ENCODE assay signal across 8 cellular contexts in genomic region chr2:219530048-219530963, GRCh38. TPM values are rescaled to one million over a fixed set of nuclear protein-coding genes. Genes with fewer than 3 reads are reported as not detected.
DNase-seq lines count a peak whose midpoint lies in the region; ATAC-seq and TF ChIP-seq lines count a peak whose summit lies in the region.

No MANE protein-coding gene starts in this region.

- no peaks in the 10 kb centered on the region for H3K9me2 ChIP-seq in GM23338 (ENCODE audit: insufficient read depth)
- no peaks in the 10 kb centered on the region for H3K9me2 ChIP-seq in Karpas-422 (replicated peaks; ENCODE audit: insufficient read depth, low read length)

- H3K27me3 Mint-ChIP-seq in GM23338 (ENCODE audit: insufficient read depth, low read depth, poor library complexity), result peaks cover 46% of the 10 kb centered on the region
- peaks cover 62% of the 10 kb centered on the region for H3K27me3 Mint-ChIP-seq in activated T-helper 17 cell treated with anti-CD3 and anti-CD28 coated beads, Interleukin-2, amount 50 U/mL, for 72 hours

- no peaks in the 10 kb centered on the region for H3K79me2 ChIP-seq in GM23338 (replicated peaks; ENCODE audit: insufficient read depth)
- no peaks in the 10 kb centered on the region for H3K79me2 ChIP-seq in Karpas-422 (ENCODE audit: low read length)

- peak overlapping the region; percentile 60 for H3K4me3 Mint-ChIP-seq in GM23338
- H3K4me3 Mint-ChIP-seq in activated T-helper 17 cell treated with anti-CD3 and anti-CD28 coated beads, Interleukin-2, amount 50 U/mL, for 72 hours, result no peak overlapping the region

- no peaks in the 10 kb centered on the region for H3K9me3 Mint-ChIP-seq in GM23338
- H3K9me3 Mint-ChIP-seq in activated T-helper 17 cell treated with anti-CD3 and anti-CD28 coated beads, Interleukin-2, amount 50 U/mL, for 72 hours, result no peaks in the 10 kb centered on the region

- DNase-seq in ELF-1 (ENCODE audit: low read depth, low spot score) (peak; percentile 93), GM23338 (ENCODE audit: low spot score) (peak; percentile 92), Karpas-422 (peak; percentile 95), RWPE1 (ENCODE audit: low spot score) (peak; percentile 85), fibroblast of the aortic adventitia (ENCODE audit: low read depth) (peak; percentile 85), substantia nigra (lab: John Stamatoyannopoulos, UW) (peak in 48 of 49 donors; percentile 19 to 91 (median 74))

- H3K4me1 ChIP-seq in GM23338 (ENCODE audit: insufficient read depth), result peaks cover 16% of the 10 kb centered on the region
- H3K4me1 ChIP-seq in Karpas-422 (ENCODE audit: low read length), result peaks cover 3% of the 10 kb centered on the region
- H3K4me1 ChIP-seq in neutrophil (ENCODE audit: control insufficient read depth in 1 of 2, insufficient read depth in 1 of 2, low read depth in 1 of 2, low read length in 1 of 2), result no peaks in the 10 kb centered on the region

- TF ChIP-seq CTCF in GM23338 (conservative IDR thresholded peaks at IDR 0.05; ENCODE audit: low read depth in 2 of 2) (peak; percentile 94 to 100), RWPE1 (conservative IDR thresholded peaks at IDR 0.05; ENCODE audit: low read depth) (peak; percentile 93), fibroblast of the aortic adventitia (IDR thresholded peaks at IDR 0.05; ENCODE audit: insufficient read depth, low read length) (peak; percentile 97), neutrophil (IDR thresholded peaks at IDR 0.05) (peak; percentile 80)

- POLR2A ChIA-PET in RWPE1 (lab: Yijun Ruan, JAX; ENCODE audit: low non-redundant PET), result interaction anchor here (1.3 kb wide), 1 partner anchor 32 kb away, joined by 7 read pairs; the partner anchor contains the start of gene GMPPA

- H3K9me3 ChIP-seq in Karpas-422 (ENCODE audit: low read length), result no peaks in the 10 kb centered on the region
- H3K9me3 ChIP-seq in neutrophil, result no peaks in the 10 kb centered on the region

- H3K27ac ChIP-seq in GM23338 (ENCODE audit: low read depth) (no peak overlapping the region), Karpas-422 (ENCODE audit: low read length) (no peak overlapping the region), RWPE1 (no peak overlapping the region), neutrophil (no peak overlapping the region), substantia nigra (ENCODE audit: low read depth, low read length, poor library complexity, severe bottlenecking) (no peak overlapping the region)

- H2AFZ ChIP-seq in GM23338, result no peak overlapping the region; the same call in 1 of the 2 replicates
- H2AFZ ChIP-seq in Karpas-422 (ENCODE audit: low read length), result no peak overlapping the region

- H3K27me3 ChIP-seq in GM23338 (ENCODE audit: insufficient read depth) (peaks cover 39% of the 10 kb centered on the region), Karpas-422 (ENCODE audit: low read length) (0 out of 2 replicates have a peak, but pooled peaks cover 2% of the 10 kb centered on the region), neutrophil (peaks cover 89% of the 10 kb centered on the region)

- H3K36me3 ChIP-seq in GM23338 (ENCODE audit: insufficient read depth), result no peaks in the 10 kb centered on the region; the same call in 1 of the 2 replicates
- H3K36me3 ChIP-seq in Karpas-422 (ENCODE audit: insufficient read depth, low read length), result no peaks in the 10 kb centered on the region
- H3K36me3 ChIP-seq in neutrophil, result no peaks in the 10 kb centered on the region

- H4K20me1 ChIP-seq in GM23338 (replicated peaks; ENCODE audit: insufficient read depth), result no peaks in the 10 kb centered on the region
- 0 out of 2 replicates have a peak, but pooled peaks cover 7% of the 10 kb centered on the region for H4K20me1 ChIP-seq in Karpas-422 (ENCODE audit: insufficient read depth, low read depth, low read length)

- H3F3A ChIP-seq in GM23338 (replicated peaks; ENCODE audit: low read depth), result no peaks in the 10 kb centered on the region; the same call in 1 of the 2 replicates

- no peaks in the 10 kb centered on the region; the same call in 2 of the 3 replicates for H3K36me3 Mint-ChIP-seq in GM23338 (ENCODE audit: low read depth)
- no peaks in the 10 kb centered on the region for H3K36me3 Mint-ChIP-seq in activated T-helper 17 cell treated with anti-CD3 and anti-CD28 coated beads, Interleukin-2, amount 50 U/mL, for 72 hours (ENCODE audit: low read depth)

- no peak overlapping the region for H3K27ac Mint-ChIP-seq in GM23338
- H3K27ac Mint-ChIP-seq in activated T-helper 17 cell treated with anti-CD3 and anti-CD28 coated beads, Interleukin-2, amount 50 U/mL, for 72 hours, result no peak overlapping the region

- CTCF ChIA-PET in RWPE1 (lab: Yijun Ruan, JAX), result interaction anchor here (0.6 to 6.4 kb wide), 30 partner anchors 10 to 1344 kb away, joined by 3 to 96 read pairs (median 4); partner anchors contain the start of genes CHPF and SPEG

- H3K4me2 ChIP-seq in GM23338, result peak overlapping the region; percentile 86
- no peak overlapping the region for H3K4me2 ChIP-seq in Karpas-422 (ENCODE audit: low read depth, low read length, poor library complexity, severe bottlenecking)

- H3K4me3 ChIP-seq in GM23338 (peak overlapping the region; percentile 56), Karpas-422 (ENCODE audit: low read length) (no peak overlapping the region), fibroblast of the aortic adventitia (ENCODE audit: low read depth, low read length) (peak overlapping the region; percentile 48), neutrophil (ENCODE audit: low read depth in 1 of 2, low read length in 1 of 2) (no peak overlapping the region)

- no peak overlapping the region for H3K9ac ChIP-seq in Karpas-422 (ENCODE audit: low read length)

- peaks cover 40% of the 10 kb centered on the region for H3K4me1 Mint-ChIP-seq in GM23338
- peaks cover 6% of the 10 kb centered on the region for H3K4me1 Mint-ChIP-seq in activated T-helper 17 cell treated with anti-CD3 and anti-CD28 coated beads, Interleukin-2, amount 50 U/mL, for 72 hours

- ATAC-seq in GM23338, result peak; percentile 79
- ATAC-seq in activated T-helper 17 cell treated with anti-CD3 and anti-CD28 coated beads, Interleukin-2, amount 50 U/mL, for 72 hours (replicated peaks), result peak; percentile 89

TF ChIP-seq in GM23338, 12 proteins besides CTCF, POLR2A, EP300 and RAD21:
- TF ChIP-seq EZH2 (IDR thresholded peaks at IDR 0.05; ENCODE audit: low read depth, unreplicated experiment) (peak; percentile 17), CREB1 (CRISPR knock-in tag; IDR thresholded peaks at IDR 0.05; ENCODE audit: low read depth) (0 out of 2 replicates have a peak, but pooled peaks have one; percentile 4), ZNF331 (CRISPR knock-in tag; IDR thresholded peaks at IDR 0.05; ENCODE audit: low read depth) (no peak)
TF ChIP-seq in GM23338: peak in this region for 2.

RNA-seq across cellular contexts. Expression of gene CHPF, which starts 13.3 kb away (rescaled TPM):
- total RNA-seq in GM23338 (2014; rRNA removed; shearing (Covaris generic)), result 232 and 252 TPM in 2 replicates
- polyA plus RNA-seq in GM23338 (2016; fragmentation: Nextera tagmentation; extraction: Ambion mirVana), result 34.4 and 36.5 TPM in 2 replicates
- total RNA-seq in Karpas-422 (2014; rRNA removed; shearing (Covaris generic); ENCODE audit: low replicate concordance), result 25.5 and 44.5 TPM in 2 replicates
- total RNA-seq in activated T-helper 17 cell treated with anti-CD3 and anti-CD28 coated beads, Interleukin-2, amount 50 U/mL, for 72 hours, result 10 to 100 TPM; 14.0 to 27.6 TPM
- 62.4 and 271 TPM in 2 replicates for total RNA-seq in fibroblast of the aortic adventitia (ENCODE audit: low replicate concordance)

RNA-seq across cellular contexts. Expression of gene TMEM198, which starts 13.5 kb away (rescaled TPM):
- total RNA-seq in GM23338 (2014; rRNA removed; shearing (Covaris generic)), result 13.7 and 25.6 TPM in 2 replicates
- polyA plus RNA-seq in GM23338 (2016; fragmentation: Nextera tagmentation; extraction: Ambion mirVana), result 5.6 TPM in 2 replicates
- 2.7 and 3.2 TPM in 2 replicates for total RNA-seq in Karpas-422 (2014; rRNA removed; shearing (Covaris generic); ENCODE audit: low replicate concordance)
- total RNA-seq in activated T-helper 17 cell treated with anti-CD3 and anti-CD28 coated beads, Interleukin-2, amount 50 U/mL, for 72 hours, result 1 to 10 TPM; 3.7 to 5.1 TPM
- total RNA-seq in fibroblast of the aortic adventitia (ENCODE audit: low replicate concordance), result 1.1 and 2.8 TPM in 2 replicates

RNA-seq across cellular contexts. Expression of gene ASIC4, which starts 16.0 kb away (rescaled TPM):
- 3.6 TPM in 1 of 2 replicates, not detected in the other for total RNA-seq in GM23338 (2014; rRNA removed; shearing (Covaris generic))
- polyA plus RNA-seq in GM23338 (2016; fragmentation: Nextera tagmentation; extraction: Ambion mirVana), result 0.13 and 0.40 TPM in 2 replicates
- 0.32 TPM in 1 of 2 replicates, not detected in the other for total RNA-seq in Karpas-422 (2014; rRNA removed; shearing (Covaris generic); ENCODE audit: low replicate concordance)
- under 1 TPM in 1 of 2 donors, not detected in 1; 0.56 TPM for total RNA-seq in activated T-helper 17 cell treated with anti-CD3 and anti-CD28 coated beads, Interleukin-2, amount 50 U/mL, for 72 hours
- not detected in 2 replicates for total RNA-seq in fibroblast of the aortic adventitia (ENCODE audit: low replicate concordance)

RNA-seq across cellular contexts. Expression of gene GMPPA, which starts 31.6 kb away (rescaled TPM):
- 33.8 and 37.3 TPM in 2 replicates for total RNA-seq in GM23338 (2014; rRNA removed; shearing (Covaris generic))
- 25.2 and 27.0 TPM in 2 replicates for polyA plus RNA-seq in GM23338 (2016; fragmentation: Nextera tagmentation; extraction: Ambion mirVana)
- total RNA-seq in Karpas-422 (2014; rRNA removed; shearing (Covaris generic); ENCODE audit: low replicate concordance), result 10.5 and 17.1 TPM in 2 replicates
- 10 to 100 TPM; 31.7 to 36.3 TPM for total RNA-seq in activated T-helper 17 cell treated with anti-CD3 and anti-CD28 coated beads, Interleukin-2, amount 50 U/mL, for 72 hours
- total RNA-seq in fibroblast of the aortic adventitia (ENCODE audit: low replicate concordance), result 16.6 and 66.3 TPM in 2 replicates

RNA-seq across cellular contexts. Expression of gene OBSL1, which starts 41.0 kb away (rescaled TPM):
- 164 and 207 TPM in 2 replicates for total RNA-seq in GM23338 (2014; rRNA removed; shearing (Covaris generic))
- polyA plus RNA-seq in GM23338 (2016; fragmentation: Nextera tagmentation; extraction: Ambion mirVana), result 94.9 and 102 TPM in 2 replicates
- total RNA-seq in Karpas-422 (2014; rRNA removed; shearing (Covaris generic); ENCODE audit: low replicate concordance), result not detected in 2 replicates
- 1 to 10 TPM in 1 of 2 donors, under 1 TPM in 1; 0.84 to 1.1 TPM for total RNA-seq in activated T-helper 17 cell treated with anti-CD3 and anti-CD28 coated beads, Interleukin-2, amount 50 U/mL, for 72 hours
- total RNA-seq in fibroblast of the aortic adventitia (ENCODE audit: low replicate concordance), result 39.2 and 90.4 TPM in 2 replicates

Comparison
In these comparisons a context has a peak if more than half of its experiments do, and no peak if none do; other contexts are left out.
1. H3K4me3 ChIP-seq: peak in GM23338 (single experiment) and fibroblast of the aortic adventitia (single experiment); none in Karpas-422 (single experiment) and neutrophil (0 of 2).
2. Peak in every context shown above with its lines, with median percentiles within 50 percentile points of each other: DNase-seq and CTCF ChIP-seq.